Comparison of ENCODE assay signal across 12 cellular contexts in the genomic region with DNA sequence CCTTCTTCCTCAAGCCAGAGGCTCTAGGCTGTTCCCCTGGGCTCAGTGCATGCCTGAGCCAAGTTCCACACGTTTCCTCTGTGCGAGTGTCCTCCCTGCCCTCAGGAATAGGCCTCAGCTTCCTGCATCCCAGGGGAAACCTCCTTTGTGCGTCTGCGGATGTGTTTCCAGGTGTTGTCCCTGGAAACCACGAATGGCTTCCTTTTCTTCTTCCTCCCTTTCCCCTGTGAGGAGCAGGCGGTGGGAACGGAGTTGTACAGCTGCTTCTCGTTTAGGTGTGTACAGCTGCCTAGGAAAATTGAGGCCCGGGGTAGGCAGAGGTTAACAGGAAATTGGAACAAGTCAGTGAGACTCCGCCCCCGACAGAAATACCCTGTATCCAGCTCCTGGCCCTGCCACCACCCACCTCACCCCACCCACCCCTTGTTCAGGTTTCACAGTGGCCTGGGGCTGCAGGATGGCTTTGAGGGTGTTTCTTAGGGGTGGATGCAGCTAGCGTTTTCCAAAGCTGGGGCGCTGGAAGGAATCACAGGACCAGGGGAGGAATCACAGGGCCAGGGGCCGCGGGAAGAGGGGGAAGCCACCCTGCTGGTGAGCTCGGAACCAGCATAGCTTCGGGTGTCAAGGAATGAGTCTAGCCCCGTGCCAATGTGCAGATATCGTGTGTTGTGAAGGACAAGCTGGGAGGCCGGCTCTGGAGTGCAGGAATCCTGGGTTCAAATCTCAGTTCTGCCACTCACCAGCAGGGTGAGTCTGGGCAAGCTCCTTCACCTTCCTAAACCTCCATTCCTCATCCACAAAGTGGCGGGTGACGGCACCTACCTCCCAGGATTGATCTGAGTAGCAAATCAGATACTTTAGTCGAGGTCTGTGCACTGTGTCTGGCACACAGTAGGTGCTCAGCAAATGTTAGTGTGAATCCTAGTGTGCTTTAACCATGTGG. TPM values are rescaled to one million over a fixed set of nuclear protein-coding genes. Genes with fewer than 3 reads are reported as not detected.
DNase-seq lines count a peak whose midpoint lies in the region; TF ChIP-seq lines count a peak whose summit lies in the region.
"Had no signal": no experiment of that assay in that cellular context is flagged by ENCODE, and none has a peak within 500 bp of the region (broad histone marks: within the 10 kb centered on the region; RNA-seq: fewer than 3 reads in every experiment).

No MANE protein-coding gene starts in this region.

- H3K9me3 Mint-ChIP-seq in activated naive CD4-positive, alpha-beta T cell treated with anti-CD3 and anti-CD28 coated beads for 36 hours = no peaks in the 10 kb centered on the region
- H3K9me3 Mint-ChIP-seq in endodermal cell = no peaks in the 10 kb centered on the region

- CTCF ChIA-PET in activated naive CD4-positive, alpha-beta T cell treated with anti-CD3 and anti-CD28 coated beads for 36 hours (lab: Charles Lee) = interaction anchor here (0.6 to 1.4 kb wide), 2 partner anchors 206 to 227 kb away, joined by 3 read pairs; no protein-coding TSS in a partner anchor

- peak overlapping the region in 1 of 2 experiments; percentile 36 for H3K14ac ChIP-seq in mesenchymal stem cell (ENCODE audit: low read length in 2 of 2)

- H3K4me3 ChIP-seq in endodermal cell (ENCODE audit: low read length) = no peak overlapping the region
- H3K4me3 ChIP-seq in mesenchymal stem cell (ENCODE audit: insufficient read depth in 1 of 2, low read depth in 1 of 2, low read length in 2 of 2) = no peak overlapping the region
- H3K4me3 ChIP-seq in uterus = no peak overlapping the region

- no peak overlapping the region for H3K27ac Mint-ChIP-seq in activated naive CD4-positive, alpha-beta T cell treated with anti-CD3 and anti-CD28 coated beads for 36 hours
- no peak overlapping the region for H3K27ac Mint-ChIP-seq in endodermal cell

- no peak overlapping the region for H3K4ac ChIP-seq in mesenchymal stem cell (ENCODE audit: low read depth in 1 of 2, low read length in 2 of 2)

- no peak overlapping the region for H2BK5ac ChIP-seq in mesenchymal stem cell (ENCODE audit: low read depth, low read length, poor library complexity, severe bottlenecking)

- H2BK15ac ChIP-seq in mesenchymal stem cell (ENCODE audit: low read depth, poor library complexity, severe bottlenecking) = no peak overlapping the region

- no peaks in the 10 kb centered on the region for H3K27me3 Mint-ChIP-seq in activated naive CD4-positive, alpha-beta T cell treated with anti-CD3 and anti-CD28 coated beads for 36 hours (ENCODE audit: low read depth)
- H3K27me3 Mint-ChIP-seq in endodermal cell (ENCODE audit: insufficient read depth) = peaks cover 3% of the 10 kb centered on the region

- H3K79me1 ChIP-seq in mesenchymal stem cell (replicated peaks; ENCODE audit: low read length, poor library complexity, severe bottlenecking) = no peaks in the 10 kb centered on the region

- WGBS in endodermal cell (ENCODE audit: insufficient coverage in 1 of 2, insufficient read length in 1 of 2), 2 experiments = 80 to 85% methylated on average over 7 to 23 of the region's 23 CpGs
- 79% methylated on average over 16 of the region's 23 CpGs for WGBS in mesenchymal stem cell

- no peak overlapping the region for H2AK5ac ChIP-seq in mesenchymal stem cell (ENCODE audit: low read length, severe bottlenecking)

- TF ChIP-seq CTCF in endodermal cell (conservative IDR thresholded peaks at IDR 0.05) (peak; percentile 57), uterus (IDR thresholded peaks at IDR 0.05) (no peak), GM20000 (IDR thresholded peaks at IDR 0.05; ENCODE audit: extremely low read depth, missing control alignments) (no peak)

- peaks cover 18% of the 10 kb centered on the region for H3K4me1 Mint-ChIP-seq in activated naive CD4-positive, alpha-beta T cell treated with anti-CD3 and anti-CD28 coated beads for 36 hours (ENCODE audit: low read depth)
- H3K4me1 Mint-ChIP-seq in endodermal cell = no peaks in the 10 kb centered on the region

- no peaks in the 10 kb centered on the region for H3K36me3 Mint-ChIP-seq in activated naive CD4-positive, alpha-beta T cell treated with anti-CD3 and anti-CD28 coated beads for 36 hours (ENCODE audit: low read depth)
- H3K36me3 Mint-ChIP-seq in endodermal cell (ENCODE audit: low read depth) = no peaks in the 10 kb centered on the region
- H3K36me3 Mint-ChIP-seq: naive B cell had no signal

- H3K27ac ChIP-seq in endodermal cell (ENCODE audit: low read depth, low read length) = no peak overlapping the region
- H3K27ac ChIP-seq in mesenchymal stem cell (ENCODE audit: low read length, poor library complexity, severe bottlenecking) = no peak overlapping the region
- peak overlapping the region; percentile 27 to 55 for H3K27ac ChIP-seq in uterus

- H2BK12ac ChIP-seq in mesenchymal stem cell (ENCODE audit: low read length in 2 of 2) = peak overlapping the region; percentile 67 to 69

- no peaks in the 10 kb centered on the region for H3K4me1 ChIP-seq in endodermal cell (ENCODE audit: control insufficient read depth, insufficient read depth, low read length)
- H3K4me1 ChIP-seq in mesenchymal stem cell (ENCODE audit: control insufficient read depth, insufficient read depth, low read depth, low read length) = peaks cover 6% of the 10 kb centered on the region
- no peaks in the 10 kb centered on the region for H3K4me1 ChIP-seq in uterus

- DNase-seq in activated naive CD4-positive, alpha-beta T cell treated with anti-CD3 and anti-CD28 coated beads for 36 hours = peak; percentile 13
- no peak for DNase-seq in activated naive CD4-positive, alpha-beta T cell (lab: John Stamatoyannopoulos, UW)
- DNase-seq in endodermal cell (peak; percentile 57), mesenchymal stem cell (no peak), uterus (peak in 1 of 2 donors; percentile 34), NCI-H146 treated with DMSO at 0.1 percent for 48 hours (lab: John Stamatoyannopoulos, UW; ENCODE audit: unreplicated experiment) (no peak), activated gamma-delta T cell (lab: John Stamatoyannopoulos, UW) (no peak), GM20000 (ENCODE audit: low spot score) (no peak)
- DNase-seq: AML-193, caudate nucleus, hypothalamus, naive B cell had no signal

- no peaks in the 10 kb centered on the region for H3K9me3 ChIP-seq in endodermal cell (ENCODE audit: control insufficient read depth, low read length)
- no peaks in the 10 kb centered on the region for H3K9me3 ChIP-seq in mesenchymal stem cell (ENCODE audit: control insufficient read depth, low read length)
- no peaks in the 10 kb centered on the region for H3K9me3 ChIP-seq in uterus

- H3K4me2 ChIP-seq in mesenchymal stem cell (ENCODE audit: low read length, poor library complexity, severe bottlenecking) = no peak overlapping the region

- peak overlapping the region; percentile 69 for H2AFZ ChIP-seq in mesenchymal stem cell (ENCODE audit: low read depth, low read length)

- peak overlapping the region; percentile 46 for H4K91ac ChIP-seq in mesenchymal stem cell (ENCODE audit: low read length)

- intact Hi-C loops in activated naive CD4-positive, alpha-beta T cell treated with anti-CD3 and anti-CD28 coated beads for 36 hours (cut with micrococcal nuclease) = loop anchor here (5.0 to 10.0 kb wide), 2 partner anchors 143 to 225 kb away; no protein-coding TSS in a partner anchor
- intact Hi-C loops in uterus (cut with DNase I; ENCODE audit: low total_unique reads) = no loop called here

- H4K8ac ChIP-seq in mesenchymal stem cell (ENCODE audit: low read length) = peak overlapping the region; percentile 13

- H3K27me3 ChIP-seq in endodermal cell (ENCODE audit: control insufficient read depth, insufficient read depth, low read length, poor library complexity, severe bottlenecking) (no peaks in the 10 kb centered on the region), mesenchymal stem cell (ENCODE audit: control insufficient read depth in 1 of 2, insufficient read depth in 1 of 2, low read length in 2 of 2) (no peaks in the 10 kb centered on the region), uterus (no peaks in the 10 kb centered on the region)

- H3K4me3 Mint-ChIP-seq in activated naive CD4-positive, alpha-beta T cell treated with anti-CD3 and anti-CD28 coated beads for 36 hours = no peak overlapping the region
- no peak overlapping the region for H3K4me3 Mint-ChIP-seq in endodermal cell

- H3K36me3 ChIP-seq in endodermal cell (ENCODE audit: control insufficient read depth, insufficient read depth, low read length) = no peaks in the 10 kb centered on the region
- no peaks in the 10 kb centered on the region for H3K36me3 ChIP-seq in mesenchymal stem cell (ENCODE audit: control insufficient read depth in 1 of 2, insufficient read depth in 2 of 2, low read depth in 1 of 2, low read length in 2 of 2)
- H3K36me3 ChIP-seq in uterus = no peaks in the 10 kb centered on the region

- no peak overlapping the region for H3K23ac ChIP-seq in mesenchymal stem cell (ENCODE audit: low read length in 2 of 2)

- no peak overlapping the region for H2BK120ac ChIP-seq in mesenchymal stem cell (ENCODE audit: low read depth, low read length)

- TF ChIP-seq POLR2A in uterus (IDR thresholded peaks at IDR 0.05) = no peak

- no peak overlapping the region for H3K9ac ChIP-seq in endodermal cell (ENCODE audit: extremely low read depth, low read length, poor library complexity, severe bottlenecking)
- no peak overlapping the region for H3K9ac ChIP-seq in mesenchymal stem cell (ENCODE audit: low read length)

- H3K18ac ChIP-seq in mesenchymal stem cell (ENCODE audit: low read depth in 1 of 2, low read length in 2 of 2) = peak overlapping the region; percentile 1 to 29

RNA-seq across cellular contexts. Expression of a gene that starts 53.8 kb away (rescaled TPM):
- 10 to 100 TPM; 15.8 to 16.0 TPM for total RNA-seq in activated naive CD4-positive, alpha-beta T cell treated with anti-CD3 and anti-CD28 coated beads for 36 hours
- 1 to 10 TPM; 5.2 to 6.0 TPM for total RNA-seq in endodermal cell
- polyA plus RNA-seq in endodermal cell (2013, experiment 1 of 2) = 2.5 TPM
- polyA plus RNA-seq in endodermal cell (2013, experiment 2 of 2) = 2.6 TPM
- 19.4 TPM for polyA plus RNA-seq in mesenchymal stem cell (2013, experiment 1 of 2)
- polyA plus RNA-seq in mesenchymal stem cell (2013, experiment 2 of 2) = 19.3 TPM
- 10 to 100 TPM in 2 of 4 donors, 1 to 10 TPM in 2; 6.2 to 29.8 (median 12.2) TPM for total RNA-seq in uterus

Comparison
In these comparisons a context has a peak if more than half of its experiments do, and no peak if none do; other contexts are left out.
1. DNase-seq: peak in activated naive CD4-positive, alpha-beta T cell treated with anti-CD3 and anti-CD28 coated beads for 36 hours (single experiment) and endodermal cell (single experiment); none in activated naive CD4-positive, alpha-beta T cell (0 of 4), mesenchymal stem cell (single experiment), NCI-H146 treated with DMSO at 0.1 percent for 48 hours (single experiment), activated gamma-delta T cell (single experiment) and GM20000 (single experiment).
2. H3K27ac ChIP-seq: peak in uterus (2 of 2); none in endodermal cell (single experiment) and mesenchymal stem cell (single experiment).